9 cellular contexts compared by ENCODE assay signal in the genomic region with DNA sequence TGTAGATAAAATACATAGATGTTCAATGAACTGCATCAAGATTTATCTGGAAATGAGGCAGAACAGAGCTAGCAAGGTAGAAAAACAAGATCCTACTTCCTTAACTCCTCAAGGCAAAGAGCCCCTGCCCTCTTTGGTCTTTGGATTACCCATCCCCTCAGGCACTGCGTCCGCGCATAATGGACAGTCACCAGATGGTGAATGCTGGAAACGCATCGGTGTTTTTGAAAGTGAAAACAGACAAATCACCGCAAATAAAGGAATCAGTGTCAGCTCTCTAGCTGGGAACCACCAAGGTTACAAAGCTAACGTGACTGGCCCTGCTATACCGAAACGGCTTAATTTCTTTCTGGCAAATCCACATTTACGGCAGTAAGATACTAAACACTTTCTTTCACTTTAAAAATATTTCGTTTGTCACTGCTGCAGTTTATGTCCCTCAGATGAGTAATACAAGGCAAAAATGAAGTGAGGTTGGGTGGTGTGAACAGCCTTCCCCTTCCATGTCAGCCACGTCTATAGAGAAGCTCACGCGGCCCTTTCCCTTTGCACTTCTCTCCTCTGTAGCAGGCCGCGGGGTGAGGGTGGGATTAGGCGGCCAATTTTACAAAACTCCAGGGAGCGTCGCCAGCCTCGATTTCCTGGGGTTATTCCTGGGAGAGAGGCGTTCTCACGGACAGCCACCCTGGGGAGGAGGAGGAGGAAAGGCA. TPM values are rescaled to one million over a fixed set of nuclear protein-coding genes. Genes with fewer than 3 reads are reported as not detected.
A peak's percentile ranks its signal among the peaks of the same experiment; 100 is the strongest.
DNase-seq lines count a peak whose midpoint lies in the region; ATAC-seq and TF ChIP-seq lines count a peak whose summit lies in the region.
"Had no signal": no experiment of that assay in that cellular context is flagged by ENCODE, and none has a peak within 500 bp of the region (broad histone marks: within the 10 kb centered on the region; RNA-seq: fewer than 3 reads in every experiment).

No MANE protein-coding gene starts in this region.

- H3K27me3 Mint-ChIP-seq in stimulated activated naive CD8-positive, alpha-beta T cell treated with anti-CD3 and anti-CD28 coated beads, Interleukin-15, Interleukin-2, amounts not matched to agents 100 ng/mL and 50 ng/mL, for 24 hours = peaks cover 70% of the 10 kb centered on the region
- H3K27me3 Mint-ChIP-seq in naive thymus-derived CD8-positive, alpha-beta T cell = peaks cover 42 to 73% (median 53%) of the 10 kb centered on the region in 5 donors

- H3K4me3 Mint-ChIP-seq in stimulated activated naive CD8-positive, alpha-beta T cell treated with anti-CD3 and anti-CD28 coated beads, Interleukin-15, Interleukin-2, amounts not matched to agents 100 ng/mL and 50 ng/mL, for 24 hours = peak overlapping the region; percentile 63
- H3K4me3 Mint-ChIP-seq in naive thymus-derived CD8-positive, alpha-beta T cell = peak overlapping the region; percentile 40 to 86 (median 62)

- H3K36me3 Mint-ChIP-seq in stimulated activated naive CD8-positive, alpha-beta T cell treated with anti-CD3 and anti-CD28 coated beads, Interleukin-15, Interleukin-2, amounts not matched to agents 100 ng/mL and 50 ng/mL, for 24 hours (ENCODE audit: low read depth) = peaks cover 3% of the 10 kb centered on the region
- peaks cover 3 to 22% (median 7%) of the 10 kb centered on the region in 3 donors for H3K36me3 Mint-ChIP-seq in naive thymus-derived CD8-positive, alpha-beta T cell

- POLR2A ChIA-PET in naive thymus-derived CD8-positive, alpha-beta T cell (lab: Charles Lee) = no interaction called here

- H3K27me3 ChIP-seq in dorsolateral prefrontal cortex = peaks cover 0 to 65% (median 45%) of the 10 kb centered on the region in 45 donors

- H3K27ac Mint-ChIP-seq in stimulated activated naive CD8-positive, alpha-beta T cell treated with anti-CD3 and anti-CD28 coated beads, Interleukin-15, Interleukin-2, amounts not matched to agents 100 ng/mL and 50 ng/mL, for 24 hours = no peak overlapping the region
- H3K27ac Mint-ChIP-seq in naive thymus-derived CD8-positive, alpha-beta T cell = no peak overlapping the region

- H3K4me3 ChIP-seq in dorsolateral prefrontal cortex = peak overlapping the region in 58 of 59 donors; percentile 23 to 67 (median 46)

- no peak for ATAC-seq in stimulated activated naive CD8-positive, alpha-beta T cell treated with anti-CD3 and anti-CD28 coated beads, Interleukin-15, Interleukin-2, amounts not matched to agents 100 U/mL and 50 U/mL, for 24 hours
- no peak for ATAC-seq in naive thymus-derived CD8-positive, alpha-beta T cell
- ATAC-seq in GM18907 (IDR thresholded peaks at IDR 0.05; ENCODE audit: unreplicated experiment) = no peak

- intact Hi-C loops in dorsolateral prefrontal cortex (cut with DNase I) = no loop called here

- no peak overlapping the region for H3K27ac ChIP-seq in dorsolateral prefrontal cortex

- TF ChIP-seq CTCF in dorsolateral prefrontal cortex (IDR thresholded peaks at IDR 0.05 in 54 of 56, conservative IDR thresholded peaks at IDR 0.05 in 2 of 56; ENCODE audit: low read depth in 1 of 56, partially characterized antibody in 56 of 56) = no peak

- no peak for DNase-seq in stimulated activated naive CD8-positive, alpha-beta T cell treated with anti-CD3 and anti-CD28 coated beads, Interleukin-15, Interleukin-2, amounts not matched to agents 100 U/mL and 50 U/mL, for 24 hours
- no peak for DNase-seq in dorsolateral prefrontal cortex
- no peak for DNase-seq in naive thymus-derived CD8-positive, alpha-beta T cell
- no peak for DNase-seq in C1 segment of cervical spinal cord (lab: John Stamatoyannopoulos, UW)
- no peak for DNase-seq in activated gamma-delta T cell treated with Interleukin-2 at 50 U/mL for 16 hours
- DNase-seq in activated CD4-positive, alpha-beta T cell treated with anti-CD3 and anti-CD28 coated beads for 1 hour = no peak
- DNase-seq: hippocampal formation had no signal

- peaks cover 14% of the 10 kb centered on the region for H3K4me1 Mint-ChIP-seq in stimulated activated naive CD8-positive, alpha-beta T cell treated with anti-CD3 and anti-CD28 coated beads, Interleukin-15, Interleukin-2, amounts not matched to agents 100 ng/mL and 50 ng/mL, for 24 hours (ENCODE audit: low read depth)
- peaks cover 3 to 18% (median 11%) of the 10 kb centered on the region in 4 donors for H3K4me1 Mint-ChIP-seq in naive thymus-derived CD8-positive, alpha-beta T cell

- H3K9me3 Mint-ChIP-seq in stimulated activated naive CD8-positive, alpha-beta T cell treated with anti-CD3 and anti-CD28 coated beads, Interleukin-15, Interleukin-2, amounts not matched to agents 100 ng/mL and 50 ng/mL, for 24 hours = peaks cover 9% of the 10 kb centered on the region
- peaks cover 0 to 32% (median 15%) of the 10 kb centered on the region in 9 donors for H3K9me3 Mint-ChIP-seq in naive thymus-derived CD8-positive, alpha-beta T cell

RNA-seq across cellular contexts. Expression of a gene that starts 0.6 kb away (rescaled TPM):
- total RNA-seq in dorsolateral prefrontal cortex = 1 to 10 TPM in 99 of 120 experiments, under 1 TPM in 21; 0.29 to 6.3 (median 1.6) TPM
- total RNA-seq in naive thymus-derived CD8-positive, alpha-beta T cell = not detected
- not detected for polyA plus RNA-seq in naive thymus-derived CD8-positive, alpha-beta T cell
